11 cellular contexts compared by ENCODE assay signal in the genomic region with DNA sequence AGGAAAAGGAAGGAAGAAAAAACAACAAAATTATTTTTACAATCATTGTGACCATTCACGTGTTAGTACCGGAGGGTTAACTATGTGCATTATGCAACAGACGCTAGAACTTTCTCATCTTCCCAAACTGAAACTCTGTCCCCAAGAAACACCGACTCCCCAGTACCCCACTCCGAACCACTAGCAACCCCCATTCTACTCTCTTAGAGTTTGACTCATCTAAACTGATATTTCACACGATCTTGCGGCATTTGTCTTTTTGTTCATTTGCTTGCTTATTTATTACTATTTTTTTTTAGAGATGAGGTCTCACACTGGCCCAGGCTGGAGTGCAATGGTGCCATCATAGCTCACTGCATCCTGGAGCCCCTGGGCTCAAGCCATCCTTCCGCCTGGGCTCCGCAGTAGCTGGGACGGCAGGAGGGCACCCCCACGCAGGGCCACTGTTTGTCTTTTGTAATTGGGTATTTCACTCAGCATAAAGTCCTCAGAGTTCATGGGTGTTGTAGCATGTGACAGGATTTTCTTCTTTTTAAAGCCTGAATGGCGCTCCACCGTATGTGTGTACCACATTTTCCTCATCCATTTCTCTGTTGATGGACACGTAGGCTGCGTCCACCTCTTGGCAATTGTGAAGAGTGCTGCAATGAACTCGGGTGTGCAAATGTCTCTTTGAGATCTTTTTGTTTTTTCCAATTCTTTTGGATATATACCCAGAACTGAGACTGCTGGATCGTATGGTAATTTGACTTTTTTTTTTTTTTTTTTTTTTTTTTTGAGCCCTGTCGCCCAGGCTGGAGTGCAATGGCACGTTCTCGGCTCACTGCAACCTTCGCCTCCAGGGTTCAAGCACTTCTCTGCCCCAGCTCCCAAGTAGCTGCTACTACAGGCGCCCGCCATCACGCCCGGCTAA. TPM values are rescaled to one million over a fixed set of nuclear protein-coding genes. Genes with fewer than 3 reads are reported as not detected.
DNase-seq lines count a peak whose midpoint lies in the region; ATAC-seq and TF ChIP-seq lines count a peak whose summit lies in the region.
"Had no signal": no experiment of that assay in that cellular context is flagged by ENCODE, and none has a peak within 500 bp of the region (broad histone marks: within the 10 kb centered on the region; RNA-seq: fewer than 3 reads in every experiment).

No MANE protein-coding gene starts in this region.

- intact Hi-C loops in left ventricle myocardium inferior (cut with micrococcal nuclease) (no loop called here), left cardiac atrium (cut with DNase I) (no loop called here), vagina (cut with DNase I) (no loop called here)

- peak overlapping the region; percentile 48 for H3K27ac Mint-ChIP-seq in activated naive CD8-positive, alpha-beta T cell treated with anti-CD3 and anti-CD28 coated beads for 36 hours

- H3K9me3 ChIP-seq in left ventricle myocardium inferior (replicated peaks) (peaks cover 8% of the 10 kb centered on the region), vagina (no peaks in the 10 kb centered on the region)

- peaks cover 1% of the 10 kb centered on the region for H3K9me3 Mint-ChIP-seq in activated naive CD8-positive, alpha-beta T cell treated with anti-CD3 and anti-CD28 coated beads for 36 hours

- ATAC-seq in left cardiac atrium (no peak), GM21619 (IDR thresholded peaks at IDR 0.05; ENCODE audit: unreplicated experiment) (no peak)

- H3K36me3 ChIP-seq in left ventricle myocardium inferior (no peaks in the 10 kb centered on the region), vagina (no peaks in the 10 kb centered on the region)

- H3K27me3 ChIP-seq in left ventricle myocardium inferior (ENCODE audit: low read depth) = peaks cover 100% of the 10 kb centered on the region
- peaks cover 23% of the 10 kb centered on the region for H3K27me3 ChIP-seq in vagina

- no peak for TF ChIP-seq POLR2A in vagina (IDR thresholded peaks at IDR 0.05)

- TF ChIP-seq CTCF in left ventricle myocardium inferior (IDR thresholded peaks at IDR 0.05; ENCODE audit: borderline replicate concordance) = no peak
- TF ChIP-seq CTCF in vagina (IDR thresholded peaks at IDR 0.05) = no peak

- H3K36me3 Mint-ChIP-seq in activated naive CD8-positive, alpha-beta T cell treated with anti-CD3 and anti-CD28 coated beads for 36 hours = no peaks in the 10 kb centered on the region

- peak overlapping the region; percentile 62 for H3K4me3 ChIP-seq in left ventricle myocardium inferior
- peak overlapping the region; percentile 32 to 46 for H3K4me3 ChIP-seq in vagina
- H3K4me3 ChIP-seq: lung had no signal

- DNase-seq in left ventricle myocardium inferior (no peak), left cardiac atrium (no peak), medulla oblongata (ENCODE audit: extremely low spot score) (peak; percentile 3), vagina (ENCODE audit: extremely low spot score in 2 of 2) (no peak), anterior cingulate cortex (lab: John Stamatoyannopoulos, UW) (no peak)
- DNase-seq in activated naive CD8-positive, alpha-beta T cell treated with anti-CD3 and anti-CD28 coated beads for 36 hours = no peak
- DNase-seq in stimulated activated CD4-positive, alpha-beta T cell treated with anti-CD3 and anti-CD28 coated beads, Interleukin-4, amount 100 ng/mL, for 1 hour = no peak
- DNase-seq: DND-41 had no signal

- H3K4me3 Mint-ChIP-seq in activated naive CD8-positive, alpha-beta T cell treated with anti-CD3 and anti-CD28 coated beads for 36 hours = peak overlapping the region; percentile 63

- H3K27ac ChIP-seq in left ventricle myocardium inferior (replicated peaks) = no peak overlapping the region
- no peak overlapping the region for H3K27ac ChIP-seq in vagina

- peaks cover 86% of the 10 kb centered on the region for H3K27me3 Mint-ChIP-seq in activated naive CD8-positive, alpha-beta T cell treated with anti-CD3 and anti-CD28 coated beads for 36 hours

- peaks cover 21% of the 10 kb centered on the region for H3K4me1 Mint-ChIP-seq in activated naive CD8-positive, alpha-beta T cell treated with anti-CD3 and anti-CD28 coated beads for 36 hours

- peaks cover 58% of the 10 kb centered on the region for H3K4me1 ChIP-seq in left ventricle myocardium inferior
- H3K4me1 ChIP-seq in vagina = peaks cover 44% of the 10 kb centered on the region

RNA-seq across cellular contexts. Expression of a gene that starts 9.5 kb away (rescaled TPM):
- total RNA-seq in left ventricle myocardium inferior (not detected), left cardiac atrium (not detected), vagina (not detected)
- total RNA-seq in activated naive CD8-positive, alpha-beta T cell treated with anti-CD3 and anti-CD28 coated beads for 36 hours = not detected
- total RNA-seq: cardiac septum had no signal

RNA-seq across cellular contexts. Expression of a gene that starts 51.5 kb away (rescaled TPM):
- 10.5 TPM for total RNA-seq in left ventricle myocardium inferior
- total RNA-seq in left cardiac atrium = 1 to 10 TPM; 8.9 to 9.4 TPM
- 10 to 100 TPM; 31.5 to 35.4 TPM for total RNA-seq in activated naive CD8-positive, alpha-beta T cell treated with anti-CD3 and anti-CD28 coated beads for 36 hours
- 28.5 TPM for total RNA-seq in vagina
